ENCODE assay signal across 17 cellular contexts in the genomic region with DNA sequence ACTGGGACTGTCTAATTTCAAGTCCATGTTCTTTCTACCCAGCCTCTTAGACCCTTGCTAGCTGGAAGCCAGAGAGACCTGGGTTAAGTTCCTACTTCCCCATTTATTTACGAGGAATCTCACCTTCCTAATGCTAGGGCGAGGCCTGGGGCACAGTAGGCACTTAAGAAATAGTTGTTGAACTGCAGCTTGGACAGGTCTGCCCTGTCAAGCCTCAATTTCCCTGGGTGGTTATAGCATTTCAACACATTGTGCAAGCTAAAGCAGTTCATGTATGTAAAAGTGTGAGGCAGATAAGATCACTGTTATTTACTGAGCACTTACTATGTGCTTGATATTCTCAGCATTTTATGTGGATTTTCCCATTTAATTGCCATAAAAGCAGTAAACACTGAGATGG. TPM values are rescaled to one million over a fixed set of nuclear protein-coding genes. Genes with fewer than 3 reads are reported as not detected.
DNase-seq lines count a peak whose midpoint lies in the region; ATAC-seq, FAIRE-seq and TF ChIP-seq lines count a peak whose summit lies in the region.
"Had no signal": no experiment of that assay in that cellular context is flagged by ENCODE, and none has a peak within 500 bp of the region (broad histone marks: within the 10 kb centered on the region; RNA-seq: fewer than 3 reads in every experiment).

No MANE protein-coding gene starts in this region.

- H3K9me3 Mint-ChIP-seq in mesothelial cell of epicardium = no peaks in the 10 kb centered on the region

- no peak for FAIRE-seq in pancreas (lab: Jason Lieb, UNC)
- FAIRE-seq: endothelial cell of umbilical vein had no signal

- no peak for TF ChIP-seq CTCF in PC-9 (conservative IDR thresholded peaks at IDR 0.05)
- TF ChIP-seq CTCF in coronary artery (IDR thresholded peaks at IDR 0.05) = no peak
- TF ChIP-seq CTCF in mesothelial cell of epicardium (IDR thresholded peaks at IDR 0.05; ENCODE audit: unreplicated experiment) = no peak
- TF ChIP-seq CTCF in tibial artery (IDR thresholded peaks at IDR 0.05) = no peak
- TF ChIP-seq CTCF in adrenal gland (IDR thresholded peaks at IDR 0.05) = no peak
- TF ChIP-seq CTCF in pancreas (IDR thresholded peaks at IDR 0.05) = no peak

- no peaks in the 10 kb centered on the region for H3K27me3 Mint-ChIP-seq in mesothelial cell of epicardium (ENCODE audit: low read depth)

- H2AFZ ChIP-seq in PC-9 = no peak overlapping the region

- CTCF ChIA-PET in PC-9 (lab: Charles Lee) = interaction anchor here (0.6 kb wide), 1 partner anchor 82 kb away, joined by 3 read pairs; no protein-coding TSS in a partner anchor

- H3K4me2 ChIP-seq in PC-9 = peak overlapping the region; percentile 43

- TF ChIP-seq POLR2A in adrenal gland (IDR thresholded peaks at IDR 0.05) = no peak

- no peak overlapping the region for H3K4me3 Mint-ChIP-seq in mesothelial cell of epicardium

- no peaks in the 10 kb centered on the region for H3K9me2 ChIP-seq in PC-9 (ENCODE audit: insufficient read depth)

- peaks cover 32% of the 10 kb centered on the region for H3K4me1 Mint-ChIP-seq in mesothelial cell of epicardium

- H3K36me3 Mint-ChIP-seq in mesothelial cell of epicardium = no peaks in the 10 kb centered on the region

- DNase-seq in PC-9 (peak in 1 of 2 experiments; percentile 38), coronary artery (ENCODE audit: low spot score) (peak; percentile 59), mesothelial cell of epicardium (ENCODE audit: low spot score in 2 of 2, unreplicated experiment in 2 of 2) (no peak), tibial artery (no peak), HUDEP-2 (lab: John Stamatoyannopoulos, UW; ENCODE audit: unreplicated experiment in 76 of 76) (no peak), adrenal gland (no peak), pancreas (no peak)
- DNase-seq: activated CD4-positive, alpha-beta T cell treated with anti-CD3 and anti-CD28 coated beads for 48 hours; activated naive CD4-positive, alpha-beta T cell treated with anti-CD3 and anti-CD28 coated beads, Interleukin-2, amount 50 U/mL, for 16 hours; caudate nucleus; NCI-H1048; NCI-H1694 treated with DMSO at 0.1 percent for 48 hours; NCI-H526 treated with DMSO at 0.1 percent for 48 hours; stimulated activated CD4-positive, alpha-beta T cell treated with anti-CD3 and anti-CD28 coated beads, Interleukin-2, amount 100 ng/mL, for 24 hours had no signal

- H3K9me3 ChIP-seq in PC-9 (ENCODE audit: insufficient read depth, low read depth) = no peaks in the 10 kb centered on the region
- H3K9me3 ChIP-seq in tibial artery = no peaks in the 10 kb centered on the region
- H3K9me3 ChIP-seq in adrenal gland (replicated peaks in 1 of 3) = no peaks in the 10 kb centered on the region
- H3K9me3 ChIP-seq in pancreas = no peaks in the 10 kb centered on the region

- H3K27ac ChIP-seq in PC-9 (peak overlapping the region; percentile 82), coronary artery (peak overlapping the region; percentile 86 to 95), tibial artery (peak overlapping the region; percentile 75 to 98), adrenal gland (peak overlapping the region in 1 of 5 donors; percentile 50), pancreas (no peak overlapping the region)

- no peak for ATAC-seq in GM19324 (IDR thresholded peaks at IDR 0.05; ENCODE audit: low FRiP score, unreplicated experiment)
- ATAC-seq in pancreas = no peak
- ATAC-seq: left lobe of liver had no signal

- peaks cover 44% of the 10 kb centered on the region for H3F3A ChIP-seq in PC-9 (ENCODE audit: insufficient read depth, low read depth)

- H3K4me1 ChIP-seq in PC-9 (replicated peaks; ENCODE audit: insufficient read depth) (peaks cover 75% of the 10 kb centered on the region), tibial artery (peaks cover 16 to 100% (median 80%) of the 10 kb centered on the region in 4 donors), adrenal gland (replicated peaks in 1 of 2) (peaks cover 0 to 8% of the 10 kb centered on the region in 2 donors), pancreas (no peaks in the 10 kb centered on the region)

- no peaks in the 10 kb centered on the region for H4K20me1 ChIP-seq in PC-9 (ENCODE audit: insufficient read depth)

- no peaks in the 10 kb centered on the region; the same call in 1 of the 2 replicates for H3K79me2 ChIP-seq in PC-9 (ENCODE audit: low read depth)

- H3K36me3 ChIP-seq in PC-9 (ENCODE audit: low read depth) (no peaks in the 10 kb centered on the region), tibial artery (no peaks in the 10 kb centered on the region), adrenal gland (replicated peaks in 1 of 2) (no peaks in the 10 kb centered on the region), pancreas (no peaks in the 10 kb centered on the region)

- POLR2A ChIA-PET in PC-9 (lab: Charles Lee; ENCODE audit: unreplicated experiment) = no interaction called here

- WGBS in adrenal gland, 4 donors = 81 to 91% (median 86%) methylated on average over 2 of the region's 2 CpGs
- WGBS in pancreas, 2 donors = 90 to 91% methylated on average over 2 of the region's 2 CpGs

- intact Hi-C loops in PC-9 (cut with micrococcal nuclease; ENCODE audit: unreplicated experiment) (loop anchor here (5.0 kb wide), 1 partner anchor 57 kb away; no protein-coding TSS in a partner anchor), tibial artery (cut with DNase I; ENCODE audit: low total_unique reads) (no loop called here), adrenal gland (cut with DNase I) (no loop called here), pancreas (cut with DNase I) (no loop called here)

- H3K27ac Mint-ChIP-seq in mesothelial cell of epicardium = peak overlapping the region; percentile 99

- BruUV-seq in PC-9 (replicated peaks; lab: Mats Ljungman, UMichigan) = no TSS peak

- H3K4me3 ChIP-seq in PC-9 (no peak overlapping the region), coronary artery (peak overlapping the region; percentile 39), tibial artery (no peak overlapping the region), adrenal gland (no peak overlapping the region), pancreas (no peak overlapping the region)

- H3K27me3 ChIP-seq in PC-9 (ENCODE audit: insufficient read depth, low read depth) (no peaks in the 10 kb centered on the region), tibial artery (no peaks in the 10 kb centered on the region), adrenal gland (no peaks in the 10 kb centered on the region), pancreas (no peaks in the 10 kb centered on the region)

RNA-seq across cellular contexts. Expression of a gene that starts 12.1 kb away (rescaled TPM):
- total RNA-seq in PC-9 (2021) (22.9 and 23.3 TPM in 2 replicates), mesothelial cell of epicardium (63.1 to 69.8 TPM (median 67.7 TPM) in 3 replicates), adrenal gland (1 to 10 TPM; 2.1 to 7.9 (median 6.1) TPM), pancreas (10 to 100 TPM; 11.5 to 26.9 (median 17.9) TPM)
- polyA plus RNA-seq in adrenal gland (1 to 10 TPM; 1.6 to 5.1 (median 1.7) TPM), pancreas (10 to 100 TPM in 1 of 2 donors, 1 to 10 TPM in 1; 5.8 to 10.7 TPM)

Comparison
In these comparisons a context has a peak if more than half of its experiments do, and no peak if none do; other contexts are left out.
1. H3K27ac ChIP-seq: peak in PC-9 (single experiment), coronary artery (2 of 2) and tibial artery (2 of 2); none in pancreas (0 of 4).